7 cellular contexts compared by ENCODE assay signal in genomic region chr5:176536132-176536901, GRCh38. TPM values are rescaled to one million over a fixed set of nuclear protein-coding genes. Genes with fewer than 3 reads are reported as not detected.
DNase-seq lines count a peak whose midpoint lies in the region; ATAC-seq, FAIRE-seq and TF ChIP-seq lines count a peak whose summit lies in the region.

No MANE protein-coding gene starts in this region.

- H3K4me3 Mint-ChIP-seq in activated T-helper 2 cell treated with anti-CD3 and anti-CD28 coated beads, Interferon-gamma antibody, Interleukin-2, Interleukin-4, amounts not matched to agents 10 μg/mL and 5 μg/mL and 100 μg/mL, durations not matched to agents 14 hours and 24 hours and 36 hours (ENCODE audit: low read depth), result peak overlapping the region; percentile 98
- H3K4me3 Mint-ChIP-seq in naive thymus-derived CD8-positive, alpha-beta T cell, result peak overlapping the region; percentile 94 to 100 (median 98)

- intact Hi-C loops in activated T-helper 2 cell treated with anti-CD3 and anti-CD28 coated beads, Interferon-gamma antibody, Interleukin-2, Interleukin-4, amounts not matched to agents 10 μg/mL and 5 μg/mL and 100 μg/mL, durations not matched to agents 14 hours and 24 hours and 36 hours (cut with micrococcal nuclease), result loop anchor here (2.0 to 5.0 kb wide), 5 partner anchors 148 to 890 kb away; partner anchors contain the start of genes GRK6, HIGD2A, KIAA1191 and NOP16

- peak; percentile 78 for DNase-seq in GM12891 (ENCODE audit: insufficient read length, low spot score)
- peak; percentile 85 to 96 (median 89) for DNase-seq in Peyer's patch
- peak; percentile 78 for DNase-seq in activated T-helper 2 cell treated with anti-CD3 and anti-CD28 coated beads, Interferon-gamma antibody, Interleukin-2, Interleukin-4, amounts not matched to agents 10 μg/mL and 5 μg/mL and 100 μg/mL, durations not matched to agents 14 hours and 24 hours and 36 hours (ENCODE audit: low spot score)
- peak; percentile 62 for DNase-seq in fibroblast of peridontal ligament (ENCODE audit: extremely low read depth)
- DNase-seq in naive thymus-derived CD8-positive, alpha-beta T cell, result peak; percentile 70 to 92 (median 84)
- peak; percentile 69 to 83 (median 75) for DNase-seq in stimulated activated naive CD4-positive, alpha-beta T cell (lab: John Stamatoyannopoulos, UW)

- H3K27me3 Mint-ChIP-seq in activated T-helper 2 cell treated with anti-CD3 and anti-CD28 coated beads, Interferon-gamma antibody, Interleukin-2, Interleukin-4, amounts not matched to agents 10 μg/mL and 5 μg/mL and 100 μg/mL, durations not matched to agents 14 hours and 24 hours and 36 hours (ENCODE audit: low read depth), result no peaks in the 10 kb centered on the region
- H3K27me3 Mint-ChIP-seq in naive thymus-derived CD8-positive, alpha-beta T cell, result no peaks in the 10 kb centered on the region

- peak; percentile 29 for ATAC-seq in HG03432 (IDR thresholded peaks at IDR 0.05; ENCODE audit: unreplicated experiment)
- ATAC-seq in naive thymus-derived CD8-positive, alpha-beta T cell, result peak; percentile 16 to 31

- TF ChIP-seq POLR2A in GM12891 (IDR thresholded peaks at IDR 0.05; ENCODE audit: low read depth, low read length) (0 out of 2 replicates have a peak, but pooled peaks have one; percentile 47), Peyer's patch (IDR thresholded peaks at IDR 0.05) (peak in 1 of 2 donors; percentile 30)

- H3K4me1 Mint-ChIP-seq in activated T-helper 2 cell treated with anti-CD3 and anti-CD28 coated beads, Interferon-gamma antibody, Interleukin-2, Interleukin-4, amounts not matched to agents 10 μg/mL and 5 μg/mL and 100 μg/mL, durations not matched to agents 14 hours and 24 hours and 36 hours (ENCODE audit: low read depth), result peaks cover 49% of the 10 kb centered on the region
- H3K4me1 Mint-ChIP-seq in naive thymus-derived CD8-positive, alpha-beta T cell, result peaks cover 43 to 75% (median 67%) of the 10 kb centered on the region in 4 donors

- no peaks in the 10 kb centered on the region for H3K9me3 Mint-ChIP-seq in activated T-helper 2 cell treated with anti-CD3 and anti-CD28 coated beads, Interferon-gamma antibody, Interleukin-2, Interleukin-4, amounts not matched to agents 10 μg/mL and 5 μg/mL and 100 μg/mL, durations not matched to agents 14 hours and 24 hours and 36 hours
- no peaks in the 10 kb centered on the region for H3K9me3 Mint-ChIP-seq in naive thymus-derived CD8-positive, alpha-beta T cell

- peak overlapping the region; percentile 94 to 100 (median 97) for H3K27ac ChIP-seq in Peyer's patch

- no peak for FAIRE-seq in GM12891 (lab: Jason Lieb, UNC)

- TF ChIP-seq CTCF in Peyer's patch (IDR thresholded peaks at IDR 0.05), result no peak

- no peaks in the 10 kb centered on the region for H3K9me3 ChIP-seq in Peyer's patch

- no peaks in the 10 kb centered on the region for H3K27me3 ChIP-seq in Peyer's patch

- H3K4me3 ChIP-seq in Peyer's patch, result peak overlapping the region; percentile 61 to 90 (median 80)

- peaks cover 21% of the 10 kb centered on the region for H3K36me3 Mint-ChIP-seq in activated T-helper 2 cell treated with anti-CD3 and anti-CD28 coated beads, Interferon-gamma antibody, Interleukin-2, Interleukin-4, amounts not matched to agents 10 μg/mL and 5 μg/mL and 100 μg/mL, durations not matched to agents 14 hours and 24 hours and 36 hours (ENCODE audit: low read depth)
- peaks cover 7 to 18% (median 8%) of the 10 kb centered on the region in 3 donors for H3K36me3 Mint-ChIP-seq in naive thymus-derived CD8-positive, alpha-beta T cell

- POLR2A ChIA-PET in naive thymus-derived CD8-positive, alpha-beta T cell (lab: Charles Lee), result interaction anchor here (0.6 to 19.8 kb wide), 26 partner anchors 1 to 912 kb away, joined by 3 to 531 read pairs (median 5); partner anchors contain the start of genes CDHR2, CLTB, FAF2 and GPRIN1

- peaks cover 19 to 46% (median 37%) of the 10 kb centered on the region in 4 donors for H3K4me1 ChIP-seq in Peyer's patch

- H3K27ac Mint-ChIP-seq in activated T-helper 2 cell treated with anti-CD3 and anti-CD28 coated beads, Interferon-gamma antibody, Interleukin-2, Interleukin-4, amounts not matched to agents 10 μg/mL and 5 μg/mL and 100 μg/mL, durations not matched to agents 14 hours and 24 hours and 36 hours, result peak overlapping the region; percentile 96
- H3K27ac Mint-ChIP-seq in naive thymus-derived CD8-positive, alpha-beta T cell, result peak overlapping the region; percentile 97 to 100 (median 100)

- H3K36me3 ChIP-seq in Peyer's patch, result peaks cover 0 to 10% (median 0%) of the 10 kb centered on the region in 3 donors

TF ChIP-seq in GM12891, 5 proteins besides CTCF, POLR2A, EP300 and RAD21:
- TF ChIP-seq POU2F2 (IDR thresholded peaks at IDR 0.05; ENCODE audit: low read depth, low read length) (0 out of 2 replicates have a peak, but pooled peaks have one; percentile 22), SPI1 (IDR thresholded peaks at IDR 0.05; ENCODE audit: low read depth, low read length) (peak; percentile 59), TAF1 (IDR thresholded peaks at IDR 0.05; ENCODE audit: low read depth, low read length) (no peak), PAX5 (IDR thresholded peaks at IDR 0.05; ENCODE audit: insufficient read depth, low read length, severe bottlenecking) (no peak), POLR2AphosphoS5 (IDR thresholded peaks at IDR 0.05; ENCODE audit: low read depth, low read length) (peak; percentile 23)

RNA-seq across cellular contexts. Expression of gene RNF44, which starts 0.9 kb away (rescaled TPM):
- 20.9 TPM for polyA plus RNA-seq in GM12891 (2012; ENCODE audit: low read depth, missing spikeins)
- 100 to 1,000 TPM in 1 of 4 donors, 10 to 100 TPM in 3; 46.4 to 114 (median 65.3) TPM for total RNA-seq in Peyer's patch
- 64.7 and 70.3 TPM in 2 replicates for total RNA-seq in activated T-helper 2 cell treated with anti-CD3 and anti-CD28 coated beads, Interferon-gamma antibody, Interleukin-2, Interleukin-4, amounts not matched to agents 10 μg/mL and 5 μg/mL and 100 μg/mL, durations not matched to agents 14 hours and 24 hours and 36 hours
- 100 to 1,000 TPM; 271 to 281 TPM for total RNA-seq in naive thymus-derived CD8-positive, alpha-beta T cell
- 1 to 10 TPM; 1.2 to 4.1 (median 3.2) TPM for polyA plus RNA-seq in naive thymus-derived CD8-positive, alpha-beta T cell

RNA-seq across cellular contexts. Expression of gene CDHR2, which starts 12.8 kb away (rescaled TPM):
- polyA plus RNA-seq in GM12891 (2012; ENCODE audit: low read depth, missing spikeins), result not detected
- 100 to 1,000 TPM in 3 of 4 donors, 10 to 100 TPM in 1; 39.6 to 823 (median 613) TPM for total RNA-seq in Peyer's patch
- 0.30 and 0.64 TPM in 2 replicates for total RNA-seq in activated T-helper 2 cell treated with anti-CD3 and anti-CD28 coated beads, Interferon-gamma antibody, Interleukin-2, Interleukin-4, amounts not matched to agents 10 μg/mL and 5 μg/mL and 100 μg/mL, durations not matched to agents 14 hours and 24 hours and 36 hours
- 1 to 10 TPM; 3.6 to 4.8 TPM for total RNA-seq in naive thymus-derived CD8-positive, alpha-beta T cell
- polyA plus RNA-seq in naive thymus-derived CD8-positive, alpha-beta T cell, result under 1 TPM in 1 of 3 donors, not detected in 2; 0.26 TPM

Comparison
In these comparisons a context has a peak if more than half of its experiments do, and no peak if none do; other contexts are left out.
1. Peak in every context shown above with its lines: DNase-seq, ATAC-seq, H3K4me3 ChIP-seq and H3K27ac ChIP-seq.
2. RNA of gene CDHR2, which starts 12.8 kb away (total RNA-seq): 39.6 to 823 TPM in Peyer's patch; 3.6 to 4.8 TPM in naive thymus-derived CD8-positive, alpha-beta T cell and 0.30 to 0.64 TPM in activated T-helper 2 cell treated with anti-CD3 and anti-CD28 coated beads, Interferon-gamma antibody, Interleukin-2, Interleukin-4, amounts not matched to agents 10 μg/mL and 5 μg/mL and 100 μg/mL, durations not matched to agents 14 hours and 24 hours and 36 hours; every median in the first group is over 4 times any median in the second.